In the genomic region with DNA sequence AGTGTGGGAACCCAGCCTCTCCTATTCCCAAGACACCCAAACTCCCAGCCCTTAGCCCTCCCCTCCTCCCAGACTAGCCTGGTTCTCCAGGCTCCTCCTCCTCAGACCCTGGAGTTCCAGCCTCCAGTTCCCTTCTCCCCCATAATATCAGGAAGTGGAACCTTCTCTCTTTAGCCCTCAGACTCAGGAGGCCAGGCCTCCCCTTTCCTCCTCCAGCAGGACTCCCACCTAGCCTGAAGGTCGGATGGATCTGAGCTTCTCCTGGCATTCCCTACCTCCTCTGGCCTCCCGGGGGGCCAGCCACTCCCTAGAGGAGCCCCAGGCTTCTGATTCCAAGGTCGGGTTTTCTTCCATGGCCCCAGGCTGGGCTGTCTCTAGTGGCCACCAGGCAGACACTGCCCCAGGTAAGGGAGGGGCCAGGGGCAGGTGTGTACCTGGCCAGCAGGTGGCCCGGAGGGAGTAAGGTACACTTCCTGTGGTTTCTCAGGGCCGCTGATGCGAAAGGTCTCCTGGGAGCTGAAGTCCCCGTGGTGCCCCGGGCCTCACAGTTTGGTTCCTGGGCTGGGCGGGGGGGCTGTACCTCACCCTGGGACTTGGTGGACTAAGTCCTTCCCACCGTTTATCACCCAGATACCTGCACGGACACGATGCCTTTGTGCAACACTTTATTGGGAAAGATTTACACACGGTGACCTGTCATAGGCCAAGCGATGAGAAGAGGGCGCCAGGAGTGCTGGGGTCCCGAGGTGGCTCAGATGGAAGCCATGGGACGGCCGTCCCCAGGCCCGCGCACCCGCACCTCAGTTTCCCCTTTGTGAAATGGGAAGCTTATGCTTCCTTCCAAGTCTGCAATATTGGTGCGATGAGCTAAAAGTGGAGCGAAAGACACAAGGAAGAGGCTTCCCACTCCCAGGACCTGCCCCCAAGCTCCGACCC, we compare ENCODE assay signal across 8 cellular contexts. TPM values are rescaled to one million over a fixed set of nuclear protein-coding genes. Genes with fewer than 3 reads are reported as not detected.
A peak's percentile ranks its signal among the peaks of the same experiment; 100 is the strongest.
DNase-seq lines count a peak whose midpoint lies in the region; ATAC-seq, FAIRE-seq and TF ChIP-seq lines count a peak whose summit lies in the region.

A gene with protein sequence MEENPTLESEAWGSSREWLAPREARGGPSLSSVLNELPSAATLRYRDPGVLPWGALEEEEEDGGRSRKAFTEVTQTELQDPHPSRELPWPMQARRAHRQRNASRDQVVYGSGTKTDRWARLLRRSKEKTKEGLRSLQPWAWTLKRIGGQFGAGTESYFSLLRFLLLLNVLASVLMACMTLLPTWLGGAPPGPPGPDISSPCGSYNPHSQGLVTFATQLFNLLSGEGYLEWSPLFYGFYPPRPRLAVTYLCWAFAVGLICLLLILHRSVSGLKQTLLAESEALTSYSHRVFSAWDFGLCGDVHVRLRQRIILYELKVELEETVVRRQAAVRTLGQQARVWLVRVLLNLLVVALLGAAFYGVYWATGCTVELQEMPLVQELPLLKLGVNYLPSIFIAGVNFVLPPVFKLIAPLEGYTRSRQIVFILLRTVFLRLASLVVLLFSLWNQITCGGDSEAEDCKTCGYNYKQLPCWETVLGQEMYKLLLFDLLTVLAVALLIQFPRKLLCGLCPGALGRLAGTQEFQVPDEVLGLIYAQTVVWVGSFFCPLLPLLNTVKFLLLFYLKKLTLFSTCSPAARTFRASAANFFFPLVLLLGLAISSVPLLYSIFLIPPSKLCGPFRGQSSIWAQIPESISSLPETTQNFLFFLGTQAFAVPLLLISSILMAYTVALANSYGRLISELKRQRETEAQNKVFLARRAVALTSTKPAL (minus strand): TSS at position 397 of the 936 bp plus-strand sequence. CDS start 43 bp downstream, at position 354.

- DNase-seq in DMS153 treated with DMSO at 0.1 percent for 48 hours (lab: John Stamatoyannopoulos, UW; ENCODE audit: unreplicated experiment) (peak; percentile 70), NCI-H1436 treated with DMSO at 0.1 percent for 48 hours (lab: John Stamatoyannopoulos, UW) (peak; percentile 73), bronchial epithelial cell (ENCODE audit: low read depth) (peak; percentile 80), foreskin melanocyte (no peak), immature natural killer cell (no peak)

- H3K4me3 ChIP-seq in bronchial epithelial cell (ENCODE audit: low read depth, low read length): peak within 1 kb of the TSS; percentile 59
- H3K4me3 ChIP-seq in mesodermal cell (ENCODE audit: extremely low read depth, insufficient read depth, low read length, poor library complexity, severe bottlenecking): no peak within 1 kb of the TSS

- peak; percentile 71 for TF ChIP-seq CTCF in bronchial epithelial cell (IDR thresholded peaks at IDR 0.05; ENCODE audit: insufficient read depth, low read length, severe bottlenecking)

- FAIRE-seq in bronchial epithelial cell (lab: Jason Lieb, UNC): no peak

- peaks cover 2% of the 10 kb centered on the region for H3K36me3 ChIP-seq in bronchial epithelial cell (ENCODE audit: control insufficient read depth, insufficient read depth, low read length)
- peaks cover 27% of the 10 kb centered on the region for H3K36me3 ChIP-seq in mesodermal cell (ENCODE audit: control insufficient read depth, insufficient read depth, low read length)

- peaks cover 1 to 2% (median 1%) of the 10 kb centered on the region in 3 donors for H3K27me3 Mint-ChIP-seq in immature natural killer cell (ENCODE audit: low read depth in 3 of 3)

- H3K27ac ChIP-seq in mesodermal cell (ENCODE audit: low read depth, low read length, severe bottlenecking): peak within 1 kb of the TSS; percentile 10

- ATAC-seq in GM21723 (IDR thresholded peaks at IDR 0.05; ENCODE audit: unreplicated experiment): no peak
- no peak for ATAC-seq in GM18861 (IDR thresholded peaks at IDR 0.05; ENCODE audit: unreplicated experiment)

- H3K27ac Mint-ChIP-seq in immature natural killer cell: no peak within 1 kb of the TSS

- peaks cover under 1% of the 10 kb centered on the region in 3 donors for H3K36me3 Mint-ChIP-seq in immature natural killer cell

- no peaks in the 10 kb centered on the region for H3K9me3 ChIP-seq in mesodermal cell (ENCODE audit: control insufficient read depth, low read length)

- no peak within 1 kb of the TSS for H3K4me3 Mint-ChIP-seq in immature natural killer cell

- H3K4me1 ChIP-seq in mesodermal cell (ENCODE audit: control insufficient read depth, insufficient read depth, low read length, poor library complexity, severe bottlenecking): peaks cover 3% of the 10 kb centered on the region

- no peaks in the 10 kb centered on the region for H3K9me3 Mint-ChIP-seq in immature natural killer cell

- H3K27me3 ChIP-seq in bronchial epithelial cell (ENCODE audit: control insufficient read depth, insufficient read depth, low read length): no peaks in the 10 kb centered on the region

- 48 to 61% methylated on average over 22 to 23 of the region's 24 CpGs for WGBS in mesodermal cell (ENCODE audit: insufficient coverage in 2 of 2), 2 experiments

- H3K4me1 Mint-ChIP-seq in immature natural killer cell: peaks cover 0 to 3% of the 10 kb centered on the region in 2 donors

RNA-seq across cellular contexts. Expression of the gene that starts here (rescaled TPM):
- total RNA-seq in bronchial epithelial cell: 23.2 and 25.0 TPM in 2 replicates
- 0.63 TPM for polyA plus RNA-seq in mesodermal cell (2013, experiment 1 of 2)
- polyA plus RNA-seq in mesodermal cell (2013, experiment 2 of 2): 0.76 TPM
- 1 to 10 TPM in 2 of 3 donors, under 1 TPM in 1; 0.93 to 3.3 (median 1.5) TPM for polyA plus RNA-seq in immature natural killer cell

Comparison
In these comparisons a context has a peak if more than half of its experiments do, and no peak if none do; other contexts are left out.
1. DNase-seq: peak in DMS153 treated with DMSO at 0.1 percent for 48 hours (single experiment), NCI-H1436 treated with DMSO at 0.1 percent for 48 hours (single experiment) and bronchial epithelial cell (single experiment); none in foreskin melanocyte (single experiment) and immature natural killer cell (0 of 3).